ENCODE assay signal across 8 cellular contexts in the genomic region with DNA sequence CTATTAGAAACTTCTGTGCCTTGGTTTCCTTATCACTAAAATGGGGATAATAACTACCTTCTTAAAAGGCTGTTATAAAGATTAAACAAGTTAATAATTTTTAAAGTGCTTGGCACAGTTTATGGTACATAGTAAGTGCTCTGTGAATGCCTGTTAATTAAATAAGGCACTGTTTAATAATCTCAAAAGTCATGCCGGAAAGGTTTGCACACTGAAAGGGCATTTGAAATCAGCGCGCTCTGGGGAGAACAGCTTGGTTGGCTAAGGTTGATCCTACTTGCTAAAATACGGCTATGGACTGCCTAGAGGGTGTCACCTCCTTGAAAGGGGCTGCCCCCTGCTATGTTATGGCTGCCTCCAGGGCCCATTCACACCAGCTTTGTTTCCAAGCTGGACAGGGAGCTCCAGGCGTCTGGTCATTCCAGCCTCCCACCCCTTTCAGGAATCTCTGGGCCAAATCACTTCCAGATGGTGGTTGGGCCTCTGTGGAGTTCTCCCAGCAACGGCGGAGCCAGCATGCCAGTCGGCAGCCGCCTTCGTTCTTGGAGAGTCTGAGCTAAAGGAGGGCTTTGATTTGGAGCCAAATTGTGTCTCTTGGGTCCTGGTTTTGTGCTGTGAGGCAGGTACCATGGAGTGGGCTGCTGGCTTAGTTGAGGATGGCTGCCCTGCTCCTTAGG. TPM values are rescaled to one million over a fixed set of nuclear protein-coding genes. Genes with fewer than 3 reads are reported as not detected.
DNase-seq lines count a peak whose midpoint lies in the region; ATAC-seq and TF ChIP-seq lines count a peak whose summit lies in the region.

No MANE protein-coding gene starts in this region.

- H3K4me3 Mint-ChIP-seq in neural progenitor cell: no peak overlapping the region
- no peak overlapping the region for H3K4me3 Mint-ChIP-seq in activated T-cell treated with anti-CD3 and anti-CD28 coated beads, Interleukin-2, amount 50 U/mL, for 24 hours
- no peak overlapping the region for H3K4me3 Mint-ChIP-seq in activated CD8-positive, alpha-beta memory T cell treated with anti-CD3 and anti-CD28 coated beads, Interleukin-2, amount 10 ng/mL, durations not matched to agents 7 days and 5 days

- ATAC-seq in left lung (peak; percentile 20), thoracic aorta (ENCODE audit: insufficient number of reproducible peaks, low FRiP score, low read depth) (peak; percentile 51)
- no peak for ATAC-seq in activated CD8-positive, alpha-beta memory T cell treated with anti-CD3 and anti-CD28 coated beads, Interleukin-2, amount 10 ng/mL, durations not matched to agents 7 days and 5 days

- peaks cover 11% of the 10 kb centered on the region for H3K4me1 Mint-ChIP-seq in neural progenitor cell
- peaks cover 50% of the 10 kb centered on the region for H3K4me1 Mint-ChIP-seq in activated T-cell treated with anti-CD3 and anti-CD28 coated beads, Interleukin-2, amount 50 U/mL, for 24 hours (ENCODE audit: low read depth)
- H3K4me1 Mint-ChIP-seq in activated CD8-positive, alpha-beta memory T cell treated with anti-CD3 and anti-CD28 coated beads, Interleukin-2, amount 10 ng/mL, durations not matched to agents 7 days and 5 days: peaks cover 25% of the 10 kb centered on the region

- H3K27me3 ChIP-seq in left lung (no peaks in the 10 kb centered on the region), thoracic aorta (replicated peaks; ENCODE audit: insufficient read depth) (no peaks in the 10 kb centered on the region), neural progenitor cell (no peaks in the 10 kb centered on the region)

- intact Hi-C loops in left lung (cut with DNase I): loop anchor here in 1 of 2 donors (10.0 kb wide), 1 partner anchor 151 kb away; no protein-coding TSS in a partner anchor

- H3K4me2 ChIP-seq in neural progenitor cell: no peak overlapping the region

- no peak overlapping the region for H3K27ac Mint-ChIP-seq in neural progenitor cell
- no peak overlapping the region for H3K27ac Mint-ChIP-seq in activated T-cell treated with anti-CD3 and anti-CD28 coated beads, Interleukin-2, amount 50 U/mL, for 24 hours
- no peak overlapping the region for H3K27ac Mint-ChIP-seq in activated CD8-positive, alpha-beta memory T cell treated with anti-CD3 and anti-CD28 coated beads, Interleukin-2, amount 10 ng/mL, durations not matched to agents 7 days and 5 days

- H3K79me2 ChIP-seq in neural progenitor cell (ENCODE audit: low read depth): peaks cover 90% of the 10 kb centered on the region

- CTCF ChIA-PET in activated CD8-positive, alpha-beta memory T cell treated with anti-CD3 and anti-CD28 coated beads, Interleukin-2, amount 10 ng/mL, durations not matched to agents 7 days and 5 days (lab: Charles Lee): interaction anchor here (0.9 to 2.4 kb wide), 2 partner anchors 18 to 162 kb away, joined by 4 to 5 read pairs; no protein-coding TSS in a partner anchor

- DNase-seq in HT-29 (ENCODE audit: low spot score) (peak; percentile 53), cerebellar cortex (ENCODE audit: low spot score) (peak; percentile 72), left lung (peak in 1 of 2 donors; percentile 37), thoracic aorta (ENCODE audit: low spot score) (peak; percentile 45), neural progenitor cell (ENCODE audit: low spot score) (no peak), LoVo (ENCODE audit: low spot score) (no peak)
- no peak for DNase-seq in activated T-cell treated with anti-CD3 and anti-CD28 coated beads, Interleukin-2, amount 50 U/mL, for 24 hours
- no peak for DNase-seq in activated CD8-positive, alpha-beta memory T cell treated with anti-CD3 and anti-CD28 coated beads, Interleukin-2, amount 10 ng/mL, durations not matched to agents 7 days and 5 days

- peaks cover 8% of the 10 kb centered on the region for H3F3A ChIP-seq in neural progenitor cell (ENCODE audit: low read depth)

- H3K27ac ChIP-seq in left lung (no peak overlapping the region), thoracic aorta (peak overlapping the region; percentile 49 to 80), neural progenitor cell (no peak overlapping the region)

- peaks cover 6% of the 10 kb centered on the region for H3K27me3 Mint-ChIP-seq in neural progenitor cell (ENCODE audit: insufficient read depth, low read depth)
- H3K27me3 Mint-ChIP-seq in activated T-cell treated with anti-CD3 and anti-CD28 coated beads, Interleukin-2, amount 50 U/mL, for 24 hours: no peaks in the 10 kb centered on the region
- no peaks in the 10 kb centered on the region for H3K27me3 Mint-ChIP-seq in activated CD8-positive, alpha-beta memory T cell treated with anti-CD3 and anti-CD28 coated beads, Interleukin-2, amount 10 ng/mL, durations not matched to agents 7 days and 5 days

- peaks cover 3% of the 10 kb centered on the region for H3K36me3 Mint-ChIP-seq in neural progenitor cell
- H3K36me3 Mint-ChIP-seq in activated T-cell treated with anti-CD3 and anti-CD28 coated beads, Interleukin-2, amount 50 U/mL, for 24 hours (ENCODE audit: low read depth): no peaks in the 10 kb centered on the region
- H3K36me3 Mint-ChIP-seq in activated CD8-positive, alpha-beta memory T cell treated with anti-CD3 and anti-CD28 coated beads, Interleukin-2, amount 10 ng/mL, durations not matched to agents 7 days and 5 days: no peaks in the 10 kb centered on the region

- H3K4me1 ChIP-seq in left lung (peaks cover 14 to 45% of the 10 kb centered on the region in 2 donors), thoracic aorta (ENCODE audit: control insufficient read depth in 1 of 2, low read depth in 2 of 2) (peaks cover 44 to 85% of the 10 kb centered on the region in 2 donors), neural progenitor cell (peaks cover 11% of the 10 kb centered on the region)

- no peaks in the 10 kb centered on the region for H3K36me3 ChIP-seq in left lung
- H3K36me3 ChIP-seq in thoracic aorta: no peaks in the 10 kb centered on the region
- H3K36me3 ChIP-seq in neural progenitor cell: no peaks in the 10 kb centered on the region

- peaks cover 32% of the 10 kb centered on the region for H4K20me1 ChIP-seq in neural progenitor cell (ENCODE audit: low read depth)

- no peaks in the 10 kb centered on the region for H3K9me3 ChIP-seq in left lung
- H3K9me3 ChIP-seq in thoracic aorta: no peaks in the 10 kb centered on the region
- H3K9me3 ChIP-seq in neural progenitor cell (ENCODE audit: low read depth): no peaks in the 10 kb centered on the region

- H3K9me3 Mint-ChIP-seq in neural progenitor cell: peaks cover 2% of the 10 kb centered on the region
- H3K9me3 Mint-ChIP-seq in activated T-cell treated with anti-CD3 and anti-CD28 coated beads, Interleukin-2, amount 50 U/mL, for 24 hours: no peaks in the 10 kb centered on the region
- H3K9me3 Mint-ChIP-seq in activated CD8-positive, alpha-beta memory T cell treated with anti-CD3 and anti-CD28 coated beads, Interleukin-2, amount 10 ng/mL, durations not matched to agents 7 days and 5 days (ENCODE audit: low read depth): no peaks in the 10 kb centered on the region

- H2AFZ ChIP-seq in neural progenitor cell (replicated peaks): no peak overlapping the region

- H3K9ac ChIP-seq in neural progenitor cell: no peak overlapping the region

- no peak overlapping the region for H3K4me3 ChIP-seq in left lung
- H3K4me3 ChIP-seq in thoracic aorta: peak overlapping the region; percentile 41
- H3K4me3 ChIP-seq in neural progenitor cell: no peak overlapping the region

- TF ChIP-seq CTCF in left lung (IDR thresholded peaks at IDR 0.05) (no peak), thoracic aorta (IDR thresholded peaks at IDR 0.05) (no peak), neural progenitor cell (IDR thresholded peaks at IDR 0.05) (no peak)

RNA-seq across cellular contexts. Expression of gene FLNB, which starts 5.9 kb away (rescaled TPM):
- total RNA-seq in HT-29 (2014; rRNA removed; shearing (Covaris generic)): 225 and 241 TPM in 2 replicates
- total RNA-seq in left lung: 100 to 1,000 TPM in 1 of 2 donors, 10 to 100 TPM in 1; 80.1 to 126 TPM
- 100 to 1,000 TPM in 1 of 2 donors, 10 to 100 TPM in 1; 96.9 to 139 TPM for total RNA-seq in thoracic aorta
- 32.0 and 54.9 TPM in 2 replicates for total RNA-seq in neural progenitor cell (ENCODE audit: low replicate concordance)
- 10 to 100 TPM in 1 of 2 experiments, 1 to 10 TPM in 1; 9.8 to 13.2 TPM for total RNA-seq in activated CD8-positive, alpha-beta memory T cell treated with anti-CD3 and anti-CD28 coated beads, Interleukin-2, amount 10 ng/mL, durations not matched to agents 7 days and 5 days

Comparison
In these comparisons a context has a peak if more than half of its experiments do, and no peak if none do; other contexts are left out.
1. DNase-seq: peak in HT-29 (single experiment), cerebellar cortex (single experiment) and thoracic aorta (single experiment); none in neural progenitor cell (single experiment), activated T-cell treated with anti-CD3 and anti-CD28 coated beads, Interleukin-2, amount 50 U/mL, for 24 hours (single experiment), activated CD8-positive, alpha-beta memory T cell treated with anti-CD3 and anti-CD28 coated beads, Interleukin-2, amount 10 ng/mL, durations not matched to agents 7 days and 5 days (single experiment) and LoVo (single experiment).
2. H3K27ac ChIP-seq: peak in thoracic aorta (2 of 2); none in left lung (0 of 2) and neural progenitor cell (single experiment).